Comparison of ENCODE assay signal across 14 cellular contexts in genomic region chr22:23974836-23975352, GRCh38. TPM values are rescaled to one million over a fixed set of nuclear protein-coding genes. Genes with fewer than 3 reads are reported as not detected.
DNase-seq lines count a peak whose midpoint lies in the region; ATAC-seq and TF ChIP-seq lines count a peak whose summit lies in the region.
"Not testable (repeated sequence)": the region's sequence is repeated elsewhere in the genome, so short reads cannot be mapped to it uniquely, and the experiment has no call there.
"Had no signal": no experiment of that assay in that cellular context is flagged by ENCODE, and none has a peak within 500 bp of the region (broad histone marks: within the 10 kb centered on the region; RNA-seq: fewer than 3 reads in every experiment).

No MANE protein-coding gene starts in this region.

- peaks cover 21% of the 10 kb centered on the region for H3K79me2 ChIP-seq in mammary epithelial cell (ENCODE audit: insufficient read depth, low read length)

- H3K27me3 ChIP-seq in Caco-2 (replicated peaks; ENCODE audit: control insufficient read depth, insufficient read depth, low read length); WERI-Rb-1 (ENCODE audit: insufficient read depth, low read depth, severe bottlenecking); mammary epithelial cell (ENCODE audit: insufficient read depth, low read length); right cardiac atrium (ENCODE audit: control insufficient read depth, insufficient read depth); psoas muscle (ENCODE audit: insufficient read depth in 3 of 3, low read length in 2 of 3): not testable (repeated sequence)

- not testable (repeated sequence) for TF ChIP-seq CTCF in Caco-2 (IDR thresholded peaks at IDR 0.05; ENCODE audit: insufficient read depth in 1 of 2, low read depth in 1 of 2, low read length in 1 of 2, severe bottlenecking in 1 of 2, unreplicated experiment in 1 of 2); WERI-Rb-1 (IDR thresholded peaks at IDR 0.05; ENCODE audit: low read depth, low read length); mammary epithelial cell (conservative IDR thresholded peaks at IDR 0.05 in 1 of 2, IDR thresholded peaks at IDR 0.05 in 1 of 2; ENCODE audit: extremely low read depth in 1 of 2, insufficient read depth in 1 of 2, low read depth in 1 of 2, low read length in 2 of 2); psoas muscle (IDR thresholded peaks at IDR 0.05)

- H3K4me1 Mint-ChIP-seq in Caco-2 (ENCODE audit: low read depth, unreplicated experiment): not testable (repeated sequence)

- H3K4me3 Mint-ChIP-seq in Caco-2 (ENCODE audit: unreplicated experiment): not testable (repeated sequence)

- not testable (repeated sequence) for H3K4me1 ChIP-seq in Caco-2; mammary epithelial cell (ENCODE audit: insufficient read depth, low read length); right cardiac atrium (ENCODE audit: control insufficient read depth, insufficient read depth, low read length); psoas muscle

- not testable (repeated sequence) for H3K9me3 ChIP-seq in Caco-2; WERI-Rb-1 (ENCODE audit: severe bottlenecking); mammary epithelial cell (replicated peaks; ENCODE audit: insufficient read depth, low read length); right cardiac atrium (ENCODE audit: control insufficient read depth, low read length); psoas muscle

- in situ Hi-C loops in mammary epithelial cell (cut with MboI; ENCODE audit: low sequenced_read_pairs in 2 of 2): loop anchor here in 1 of 2 donors (25.0 kb wide), 1 partner anchor 187 kb away; no protein-coding TSS in a partner anchor

- H3K4me3 ChIP-seq in Caco-2 (ENCODE audit: low read depth, low read length); WERI-Rb-1 (ENCODE audit: low read depth, low read length); mammary epithelial cell (replicated peaks in 1 of 3; ENCODE audit: insufficient read depth in 1 of 3, low read depth in 2 of 3, low read length in 3 of 3); right cardiac atrium (ENCODE audit: low read length): not testable (repeated sequence)
- peak overlapping the region; percentile 46 for H3K4me3 ChIP-seq in psoas muscle

- H3K27ac ChIP-seq in WERI-Rb-1; mammary epithelial cell (ENCODE audit: insufficient read depth, low read depth, low read length); right cardiac atrium (ENCODE audit: low read length); psoas muscle: not testable (repeated sequence)

- H3K9me3 Mint-ChIP-seq in Caco-2 (ENCODE audit: unreplicated experiment): not testable (repeated sequence)

- no CpG with 5 or more reads among the region's 27 CpGs for WGBS in mammary epithelial cell (ENCODE audit: low coverage, missing lambda C conversion rate)
- WGBS in right cardiac atrium: 19% methylated on average over 7 of the region's 27 CpGs
- 13 to 18% (median 17%) methylated on average over 5 to 8 of the region's 27 CpGs for WGBS in psoas muscle, 3 donors

- intact Hi-C loops in Caco-2 (cut with micrococcal nuclease; ENCODE audit: unreplicated experiment); mammary epithelial cell (cut with micrococcal nuclease); psoas muscle (cut with DNase I): not testable (repeated sequence)
- intact Hi-C loops in right cardiac atrium (cut with DNase I): loop anchor here in 1 of 4 donors (5.0 kb wide), 1 partner anchor 43 kb away; no protein-coding TSS in a partner anchor

- ATAC-seq in GM19324 (IDR thresholded peaks at IDR 0.05; ENCODE audit: low FRiP score, unreplicated experiment) (peak; percentile 31), HG02642 (IDR thresholded peaks at IDR 0.05; ENCODE audit: poor library complexity, unreplicated experiment) (peak; percentile 29), HG03354 (IDR thresholded peaks at IDR 0.05; ENCODE audit: poor library complexity, severe bottlenecking, unreplicated experiment) (peak; percentile 42), right cardiac atrium (peak; percentile 17 to 27), psoas muscle (peak; percentile 46 to 60 (median 50))

- not testable (repeated sequence) for H3K9ac ChIP-seq in mammary epithelial cell (ENCODE audit: insufficient read depth, low read length)

- not testable (repeated sequence) for H2AFZ ChIP-seq in mammary epithelial cell (ENCODE audit: low read depth, low read length)

- TSS peak; percentile 31 for BruUV-seq in Caco-2 (replicated peaks; lab: Mats Ljungman, UMichigan)
- BruUV-seq in mammary epithelial cell (replicated peaks; lab: Mats Ljungman, UMichigan): TSS peak; percentile 84

- peak; percentile 51 to 55 for DNase-seq in Caco-2
- peak; percentile 60 for DNase-seq in WERI-Rb-1
- DNase-seq in mammary epithelial cell, psoas muscle: not testable (repeated sequence)
- peak in 1 of 3 donors; percentile 58 for DNase-seq in right cardiac atrium

- H3K36me3 ChIP-seq in Caco-2 (ENCODE audit: control insufficient read depth, insufficient read depth, low read length); mammary epithelial cell (ENCODE audit: insufficient read depth, low read length): not testable (repeated sequence)
- peaks cover 13% of the 10 kb centered on the region for H3K36me3 ChIP-seq in WERI-Rb-1
- H3K36me3 ChIP-seq in psoas muscle (ENCODE audit: insufficient read depth in 1 of 2, low read depth in 1 of 2): peaks cover 0 to 22% of the 10 kb centered on the region in 2 donors

- dilution Hi-C loops in mammary epithelial cell (cut with HindIII; ENCODE audit: low sequenced_read_pairs): loop anchor here (10.0 kb wide), 1 partner anchor 60 kb away; no protein-coding TSS in a partner anchor

- CTCF ChIA-PET in Caco-2 (lab: Charles Lee): interaction anchor here (0.6 kb wide), 1 partner anchor 36 kb away, joined by 3 read pairs; no protein-coding TSS in a partner anchor
- CTCF ChIA-PET in mammary epithelial cell (lab: Charles Lee; ENCODE audit: low non-redundant PET): not testable (repeated sequence)

- POLR2A ChIA-PET in Caco-2 (lab: Charles Lee): not testable (repeated sequence)

- H3K27ac Mint-ChIP-seq in Caco-2 (ENCODE audit: unreplicated experiment): not testable (repeated sequence)

- not testable (repeated sequence) for H4K20me1 ChIP-seq in mammary epithelial cell (ENCODE audit: insufficient read depth, low read length)

- H3K27me3 Mint-ChIP-seq in Caco-2 (ENCODE audit: insufficient read depth, unreplicated experiment): not testable (repeated sequence)

- H3K4me2 ChIP-seq in mammary epithelial cell (ENCODE audit: insufficient read depth, low read depth, low read length): not testable (repeated sequence)

- H3K36me3 Mint-ChIP-seq in Caco-2 (ENCODE audit: insufficient read depth, unreplicated experiment): peaks cover 18% of the 10 kb centered on the region

RNA-seq across cellular contexts. Expression of gene DDT, which starts 0.7 kb away (rescaled TPM):
- 121 and 123 TPM in 2 replicates for total RNA-seq in Caco-2 (2022)
- 100 to 1,000 TPM in 1 of 2 donors, 10 to 100 TPM in 1; 70.3 to 131 TPM for total RNA-seq in mammary epithelial cell
- 137 TPM for polyA plus RNA-seq in mammary epithelial cell
- polyA minus RNA-seq in mammary epithelial cell: 38.7 TPM
- 100 to 1,000 TPM; 125 to 175 (median 156) TPM for total RNA-seq in right cardiac atrium
- polyA plus RNA-seq in right cardiac atrium: 437 TPM
- total RNA-seq in psoas muscle: 10 to 100 TPM; 57.3 to 85.3 (median 82.9) TPM
- 100 to 1,000 TPM; 155 to 239 (median 233) TPM for polyA plus RNA-seq in psoas muscle

RNA-seq across cellular contexts. Expression of gene GSTT2, which starts 5.0 kb away (rescaled TPM):
- 0.82 and 1.0 TPM in 2 replicates for total RNA-seq in Caco-2 (2022)
- 1 to 10 TPM; 1.8 to 4.6 TPM for total RNA-seq in mammary epithelial cell
- 0.31 TPM for polyA plus RNA-seq in mammary epithelial cell
- not detected for polyA minus RNA-seq in mammary epithelial cell
- total RNA-seq in right cardiac atrium: not detected
- 0.14 TPM for polyA plus RNA-seq in right cardiac atrium
- under 1 TPM in 1 of 4 donors, not detected in 3; 0.34 TPM for total RNA-seq in psoas muscle
- under 1 TPM; 0.12 to 0.89 (median 0.25) TPM for polyA plus RNA-seq in psoas muscle
- total RNA-seq: activated T-helper 1 cell treated with anti-CD3 and anti-CD28 coated beads, Interleukin-12 subunit alpha, Interleukin-12 subunit beta, Interleukin-2, Interleukin-4 antibody, amounts not matched to agents 30 ng/mL and 10 ng/mL and 1 ng/mL, durations not matched to agents 14 hours and 24 hours and 36 hours; CD4-positive, CD25-positive, alpha-beta regulatory T cell; osteocyte; stomach had no signal
- polyA plus RNA-seq: CD4-positive, CD25-positive, alpha-beta regulatory T cell had no signal

RNA-seq across cellular contexts. Expression of gene DDTL, which starts 8.2 kb away (rescaled TPM):
- 4.1 and 6.2 TPM in 2 replicates for total RNA-seq in Caco-2 (2022)
- total RNA-seq in mammary epithelial cell: under 1 TPM; 0.17 to 0.96 TPM
- not detected for polyA plus RNA-seq in mammary epithelial cell
- polyA minus RNA-seq in mammary epithelial cell: not detected
- 1 to 10 TPM in 2 of 4 donors, not detected in 2; 1.5 to 2.4 TPM for total RNA-seq in right cardiac atrium
- 2.7 TPM for polyA plus RNA-seq in right cardiac atrium
- 1 to 10 TPM in 1 of 4 donors, under 1 TPM in 3; 0.77 to 2.4 (median 0.96) TPM for total RNA-seq in psoas muscle
- polyA plus RNA-seq in psoas muscle: 1 to 10 TPM in 2 of 3 donors, under 1 TPM in 1; 0.94 to 6.6 (median 1.6) TPM
- total RNA-seq: osteocyte had no signal

RNA-seq across cellular contexts. Expression of gene GSTT2B, which starts 13.9 kb away (rescaled TPM):
- total RNA-seq in Caco-2 (2022) (9.0 and 9.6 TPM in 2 replicates), mammary epithelial cell (10 to 100 TPM in 1 of 2 donors, 1 to 10 TPM in 1; 8.1 to 15.8 TPM), right cardiac atrium (10 to 100 TPM in 1 of 4 donors, 1 to 10 TPM in 3; 2.9 to 11.1 (median 7.1) TPM), psoas muscle (10 to 100 TPM in 3 of 4 donors, 1 to 10 TPM in 1; 5.8 to 27.5 (median 14.4) TPM)
- polyA plus RNA-seq in mammary epithelial cell (3.4 TPM), right cardiac atrium (8.5 TPM), psoas muscle (10 to 100 TPM in 1 of 3 donors, 1 to 10 TPM in 2; 4.0 to 15.1 (median 5.6) TPM)
- polyA minus RNA-seq in mammary epithelial cell: not detected
- total RNA-seq: CD4-positive, CD25-positive, alpha-beta regulatory T cell; osteocyte had no signal
- polyA plus RNA-seq: CD4-positive, CD25-positive, alpha-beta regulatory T cell had no signal

RNA-seq across cellular contexts. Expression of gene GSTT4, which starts 30.4 kb away (rescaled TPM):
- total RNA-seq in Caco-2 (2022) (0.16 TPM in 1 of 2 replicates, not detected in the other), mammary epithelial cell (not detected), right cardiac atrium (not detected), psoas muscle (not detected)
- polyA plus RNA-seq in mammary epithelial cell (not detected), right cardiac atrium (not detected), psoas muscle (not detected)
- not detected for polyA minus RNA-seq in mammary epithelial cell
- total RNA-seq: activated T-helper 1 cell treated with anti-CD3 and anti-CD28 coated beads, Interleukin-12 subunit alpha, Interleukin-12 subunit beta, Interleukin-2, Interleukin-4 antibody, amounts not matched to agents 30 ng/mL and 10 ng/mL and 1 ng/mL, durations not matched to agents 14 hours and 24 hours and 36 hours; CD4-positive, CD25-positive, alpha-beta regulatory T cell; M059J; osteocyte; stomach; ureter had no signal
- polyA plus RNA-seq: CD4-positive, CD25-positive, alpha-beta regulatory T cell; stomach had no signal
